8 cellular contexts compared by ENCODE assay signal in genomic region chr16:3058173-3059030, GRCh38. TPM values are rescaled to one million over a fixed set of nuclear protein-coding genes. Genes with fewer than 3 reads are reported as not detected.
DNase-seq lines count a peak whose midpoint lies in the region; ATAC-seq and TF ChIP-seq lines count a peak whose summit lies in the region.

No MANE protein-coding gene starts in this region.

- TF ChIP-seq CTCF in WTC11 (IDR thresholded peaks at IDR 0.05), result no peak

- CTCF ChIA-PET in WTC11 (lab: Charles Lee), result interaction anchor here (0.5 to 3.6 kb wide), 54 partner anchors 9 to 595 kb away, joined by 3 to 109 read pairs (median 5); partner anchors contain the start of genes BICDL2, CLDN6, HCFC1R1 and KREMEN2

- WGBS in mesodermal cell (ENCODE audit: insufficient coverage in 2 of 2), 2 experiments, result 17 to 18% methylated on average over 45 to 49 of the region's 76 CpGs

- H3K27ac Mint-ChIP-seq in WTC11, result no peak overlapping the region

- H3K27me3 Mint-ChIP-seq in WTC11 (ENCODE audit: low read depth), result peaks cover 3% of the 10 kb centered on the region; the same call in 1 of the 2 replicates

- H3K4me1 Mint-ChIP-seq in WTC11, result peaks cover 26% of the 10 kb centered on the region

- peak; percentile 39 for ATAC-seq in HG03460 (IDR thresholded peaks at IDR 0.05; ENCODE audit: unreplicated experiment)
- peak; percentile 72 for ATAC-seq in WTC11
- no peak for ATAC-seq in GM21528 (IDR thresholded peaks at IDR 0.05; ENCODE audit: low FRiP score, unreplicated experiment)

- H3K36me3 ChIP-seq in endocrine pancreas (ENCODE audit: control insufficient read depth, insufficient read depth, low read length), result no peaks in the 10 kb centered on the region
- no peaks in the 10 kb centered on the region for H3K36me3 ChIP-seq in mesodermal cell (ENCODE audit: control insufficient read depth, insufficient read depth, low read length)

- no peaks in the 10 kb centered on the region for H3K9me3 Mint-ChIP-seq in WTC11

- H3K9ac ChIP-seq in endocrine pancreas (ENCODE audit: control insufficient read depth, insufficient read depth, low read length), result peak overlapping the region; percentile 84

- peaks cover 6% of the 10 kb centered on the region; the same call in 1 of the 2 replicates for H3K36me3 Mint-ChIP-seq in WTC11

- no peak overlapping the region for H3K4me3 ChIP-seq in endocrine pancreas (ENCODE audit: control insufficient read depth, insufficient read depth, low read length)
- H3K4me3 ChIP-seq in mesodermal cell (ENCODE audit: extremely low read depth, insufficient read depth, low read length, poor library complexity, severe bottlenecking), result peak overlapping the region; percentile 69

- H3K9me3 ChIP-seq in endocrine pancreas (ENCODE audit: control insufficient read depth, low read length) (no peaks in the 10 kb centered on the region), mesodermal cell (ENCODE audit: control insufficient read depth, low read length) (no peaks in the 10 kb centered on the region)

- no peaks in the 10 kb centered on the region for H3K4me1 ChIP-seq in endocrine pancreas (ENCODE audit: control insufficient read depth, insufficient read depth, low read length)
- peaks cover 15% of the 10 kb centered on the region for H3K4me1 ChIP-seq in mesodermal cell (ENCODE audit: control insufficient read depth, insufficient read depth, low read length, poor library complexity, severe bottlenecking)

- peak overlapping the region; percentile 76 for H3K4me3 Mint-ChIP-seq in WTC11

- POLR2A ChIA-PET in WTC11 (lab: Charles Lee), result interaction anchor here (0.9 to 3.2 kb wide), 10 partner anchors 12 to 71 kb away, joined by 3 to 29 read pairs (median 6); partner anchors contain the start of genes CLDN9, HCFC1R1, MMP25 and ZSCAN10

- H3K27ac ChIP-seq in mesodermal cell (ENCODE audit: low read depth, low read length, severe bottlenecking), result no peak overlapping the region

- no peaks in the 10 kb centered on the region for H3K27me3 ChIP-seq in endocrine pancreas (ENCODE audit: control insufficient read depth, insufficient read depth, low read length)

- DNase-seq in NK-92 treated with Interleukin-12 subunit alpha and Interleukin-12 subunit beta, amount 100 ng/mL, for 24 hours (lab: John Stamatoyannopoulos, UW), result peak; percentile 73
- DNase-seq in NK-92 (lab: John Stamatoyannopoulos, UW; ENCODE audit: unreplicated experiment) (no peak), WTC11 (ENCODE audit: low spot score) (peak; percentile 76), superior temporal gyrus (ENCODE audit: extremely low spot score) (peak; percentile 10)

TF ChIP-seq in WTC11, 78 proteins besides CTCF, POLR2A, EP300 and RAD21:
- TF ChIP-seq SOX15 (CRISPR knock-in tag; IDR thresholded peaks at IDR 0.05) (no peak), ZNF232 (CRISPR knock-in tag; IDR thresholded peaks at IDR 0.05) (0 out of 2 replicates have a peak, but pooled peaks have one; percentile 4), FOXP4 (CRISPR knock-in tag; IDR thresholded peaks at IDR 0.05) (0 out of 2 replicates have a peak, but pooled peaks have one; percentile 64), HMGXB4 (CRISPR knock-in tag; IDR thresholded peaks at IDR 0.05) (peak; percentile 74)

RNA-seq across cellular contexts. Expression of gene IL32, which starts 7.0 kb away (rescaled TPM):
- 3.5 to 4.7 TPM (median 3.6 TPM) in 3 replicates for total RNA-seq in WTC11 (2021)
- 7.1 TPM for polyA plus RNA-seq in mesodermal cell (2013, experiment 1 of 2)
- polyA plus RNA-seq in mesodermal cell (2013, experiment 2 of 2), result 5.0 TPM

RNA-seq across cellular contexts. Expression of gene MMP25, which starts 12.0 kb away (rescaled TPM):
- total RNA-seq in WTC11 (2021), result 41.2 to 49.0 TPM (median 43.3 TPM) in 3 replicates
- polyA plus RNA-seq in mesodermal cell (2013, experiment 1 of 2), result 1.5 TPM
- 0.76 TPM for polyA plus RNA-seq in mesodermal cell (2013, experiment 2 of 2)

RNA-seq across cellular contexts. Expression of gene BICDL2, which starts 21.7 kb away (rescaled TPM):
- 27.3 to 28.5 TPM (median 28.2 TPM) in 3 replicates for total RNA-seq in WTC11 (2021)
- polyA plus RNA-seq in mesodermal cell (2013, experiment 1 of 2), result not detected
- polyA plus RNA-seq in mesodermal cell (2013, experiment 2 of 2), result not detected

RNA-seq across cellular contexts. Expression of gene THOC6, which starts 34.6 kb away (rescaled TPM):
- 76.5 to 94.2 TPM (median 88.7 TPM) in 3 replicates for total RNA-seq in WTC11 (2021)
- polyA plus RNA-seq in mesodermal cell (2013, experiment 1 of 2), result 35.8 TPM
- 31.4 TPM for polyA plus RNA-seq in mesodermal cell (2013, experiment 2 of 2)

RNA-seq across cellular contexts. Expression of gene HCFC1R1, which starts 34.7 kb away (rescaled TPM):
- total RNA-seq in WTC11 (2021), result 76.0 to 84.0 TPM (median 83.2 TPM) in 3 replicates
- polyA plus RNA-seq in mesodermal cell (2013, experiment 1 of 2), result 106 TPM
- polyA plus RNA-seq in mesodermal cell (2013, experiment 2 of 2), result 97.8 TPM
